ENCODE assay signal across 27 cellular contexts in the genomic region with DNA sequence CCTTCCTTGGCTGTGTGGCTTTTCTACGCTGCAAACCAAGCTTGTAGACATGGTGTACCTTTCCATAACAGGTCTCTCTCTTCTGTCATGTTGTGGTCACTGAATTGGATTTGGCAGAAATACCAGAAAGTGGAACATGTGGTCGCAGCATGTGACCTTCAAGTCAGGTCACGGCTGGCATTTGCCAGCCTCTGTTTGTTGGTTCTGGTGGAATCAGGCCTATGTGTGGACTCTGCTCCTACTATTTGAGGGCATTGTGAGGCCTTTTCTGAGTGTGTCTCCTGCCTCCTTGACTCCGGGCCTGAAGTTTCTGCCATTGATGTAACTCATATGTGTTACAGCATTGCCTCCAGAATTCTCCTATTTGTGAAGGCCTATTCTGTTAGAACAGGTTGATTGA.
A peak's percentile ranks its signal among the peaks of the same experiment; 100 is the strongest.
DNase-seq lines count a peak whose midpoint lies in the region; ATAC-seq, FAIRE-seq and TF ChIP-seq lines count a peak whose summit lies in the region.
"Had no signal": no experiment of that assay in that cellular context is flagged by ENCODE, and none has a peak within 500 bp of the region (broad histone marks: within the 10 kb centered on the region; RNA-seq: fewer than 3 reads in every experiment).

No MANE protein-coding gene starts in this region.

- no peak overlapping the region for H2BK120ac ChIP-seq in IMR-90 (ENCODE audit: low read depth, low read length)
- H2BK120ac ChIP-seq in H9 (ENCODE audit: low read depth, low read length, poor library complexity, severe bottlenecking), result no peak overlapping the region

- H2AK5ac ChIP-seq in IMR-90 (ENCODE audit: low read depth, low read length) (0 out of 2 replicates have a peak overlapping the region, but pooled peaks have one; percentile 13), H9 (ENCODE audit: insufficient read length, low read length) (no peak overlapping the region)

- peaks cover 35% of the 10 kb centered on the region for H3K36me3 Mint-ChIP-seq in osteocyte (ENCODE audit: unreplicated experiment)
- H3K36me3 Mint-ChIP-seq in H9 (ENCODE audit: insufficient read depth in 1 of 3, low read depth in 3 of 3), result peaks cover 0 to 6% (median 0%) of the 10 kb centered on the region in 3 experiments; a peak in 1 of 7 replicates
- H3K36me3 Mint-ChIP-seq: activated naive CD8-positive, alpha-beta T cell treated with anti-CD3 and anti-CD28 coated beads, Interleukin-2, amount 10 ng/mL, durations not matched to agents 7 days and 5 days; T-cell had no signal

- H3K9me3 ChIP-seq in IMR-90 (ENCODE audit: control insufficient read depth, insufficient read depth, low read length) (peaks cover 3% of the 10 kb centered on the region; the same call in 1 of the 2 replicates), HepG2 (ENCODE audit: low read length) (no peaks in the 10 kb centered on the region), small intestine (ENCODE audit: control insufficient read depth, low read depth) (no peaks in the 10 kb centered on the region), H9 (ENCODE audit: control insufficient read depth, low read depth, low read length) (no peaks in the 10 kb centered on the region)
- H3K9me3 ChIP-seq: testis had no signal

- H3K18ac ChIP-seq in IMR-90 (ENCODE audit: low read depth, low read length) (no peak overlapping the region), H9 (ENCODE audit: insufficient read length, low read depth, low read length) (no peak overlapping the region)

- H3K14ac ChIP-seq in IMR-90 (replicated peaks; ENCODE audit: low read depth, low read length) (no peak overlapping the region; the same call in 1 of the 2 replicates), H9 (ENCODE audit: insufficient read depth, low read length) (no peak overlapping the region)

- H4K8ac ChIP-seq in IMR-90 (ENCODE audit: low read depth in 2 of 2, low read length in 2 of 2) (no peak overlapping the region), H9 (replicated peaks; ENCODE audit: insufficient read length, low read depth, low read length) (no peak overlapping the region)

- H3K23me2 ChIP-seq in H9 (ENCODE audit: insufficient read length, low read depth, low read length, poor library complexity, severe bottlenecking), result no peaks in the 10 kb centered on the region

- H2AFZ ChIP-seq in IMR-90 (replicated peaks; ENCODE audit: low read length, poor library complexity) (no peak overlapping the region), HepG2 (ENCODE audit: low read length) (no peak overlapping the region), H9 (ENCODE audit: low read length) (no peak overlapping the region)

- H3K4me3 ChIP-seq in IMR-90 (ENCODE audit: insufficient read depth, low read depth, low read length) (no peak overlapping the region), coronary artery (no peak overlapping the region), HepG2 (replicated peaks in 1 of 3; ENCODE audit: insufficient read depth in 1 of 3, low read depth in 2 of 3, low read length in 3 of 3) (no peak overlapping the region), small intestine (ENCODE audit: low read depth in 1 of 2, low read length in 2 of 2) (no peak overlapping the region)
- H3K4me3 ChIP-seq: dorsolateral prefrontal cortex, smooth muscle cell, testis had no signal

- H3K4me1 Mint-ChIP-seq in osteocyte (ENCODE audit: unreplicated experiment) (peaks cover 3% of the 10 kb centered on the region), H9 (peaks cover 4% of the 10 kb centered on the region in 2 experiments; a peak in 3 of 4 replicates)
- H3K4me1 Mint-ChIP-seq: activated B cell treated with CpG ODN at 0.5 μM for 24 hours; activated naive CD8-positive, alpha-beta T cell treated with anti-CD3 and anti-CD28 coated beads, Interleukin-2, amount 10 ng/mL, durations not matched to agents 7 days and 5 days; T-cell had no signal

- peaks cover 15% of the 10 kb centered on the region for H3K9me1 ChIP-seq in IMR-90 (ENCODE audit: insufficient read depth, low read length)

- H4K20me1 ChIP-seq in IMR-90 (ENCODE audit: insufficient read depth, low read length), result no peaks in the 10 kb centered on the region
- no peaks in the 10 kb centered on the region for H4K20me1 ChIP-seq in HepG2 (ENCODE audit: insufficient read depth, low read length)
- no peaks in the 10 kb centered on the region for H4K20me1 ChIP-seq in H9 (ENCODE audit: control insufficient read depth, insufficient read depth, insufficient read length)

- H4K91ac ChIP-seq in IMR-90 (ENCODE audit: insufficient read depth, low read depth, low read length) (no peak overlapping the region), H9 (ENCODE audit: insufficient read length, low read depth, low read length) (no peak overlapping the region)

- WGBS in IMR-90 (ENCODE audit: extremely low coverage in 2 of 2, insufficient read length in 1 of 2), 2 experiments, result no CpG with 5 or more reads among the region's 4 CpGs
- 0% methylated on average over 4 of the region's 4 CpGs for WGBS in HepG2 (ENCODE audit: low lambda C conversion rate)
- WGBS in small intestine, 3 donors, result 73 to 83% (median 83%) methylated on average over 4 of the region's 4 CpGs
- WGBS in H9 (ENCODE audit: extremely low coverage, insufficient read length, low lambda C conversion rate), result no CpG with 5 or more reads among the region's 4 CpGs

- H3K4me3 Mint-ChIP-seq in osteocyte (ENCODE audit: unreplicated experiment) (no peak overlapping the region), H9 (no peak overlapping the region)
- H3K4me3 Mint-ChIP-seq: activated B cell treated with CpG ODN at 0.5 μM for 24 hours; activated naive CD8-positive, alpha-beta T cell treated with anti-CD3 and anti-CD28 coated beads, Interleukin-2, amount 10 ng/mL, durations not matched to agents 7 days and 5 days; activated T-cell treated with anti-CD3 and anti-CD28 coated beads, Interleukin-2, amount 50 U/mL, for 24 hours; CD4-positive, alpha-beta T cell; natural killer cell treated with Interleukin-12 subunit alpha and Interleukin-12 subunit beta and Interleukin-15 and Interleukin-18, amount 100 ng/mL, for 72 hours; T-cell had no signal

- H3K27ac Mint-ChIP-seq in osteocyte (ENCODE audit: unreplicated experiment), result no peak overlapping the region
- no peak overlapping the region for H3K27ac Mint-ChIP-seq in H9
- H3K27ac Mint-ChIP-seq: activated B cell treated with CpG ODN at 0.5 μM for 24 hours; activated naive CD8-positive, alpha-beta T cell treated with anti-CD3 and anti-CD28 coated beads, Interleukin-2, amount 10 ng/mL, durations not matched to agents 7 days and 5 days; activated T-cell treated with anti-CD3 and anti-CD28 coated beads, Interleukin-2, amount 50 U/mL, for 24 hours; CD4-positive, alpha-beta T cell; natural killer cell treated with Interleukin-12 subunit alpha and Interleukin-12 subunit beta and Interleukin-15 and Interleukin-18, amount 100 ng/mL, for 72 hours; T-cell had no signal

- H3T11ph ChIP-seq in H9 (ENCODE audit: low read length), result no peak overlapping the region

- CTCF ChIA-PET in IMR-90 (lab: Yijun Ruan, JAX), result no interaction called here
- CTCF ChIA-PET in HepG2 (lab: Yijun Ruan, JAX; ENCODE audit: low intra/inter-chr PET ratio, low total read pairs), result no interaction called here

- H3K4me2 ChIP-seq in IMR-90 (ENCODE audit: low read depth, low read length) (no peak overlapping the region), HepG2 (ENCODE audit: low read depth, low read length) (peak overlapping the region; percentile 57), H9 (ENCODE audit: insufficient read depth, insufficient read length, low read length) (no peak overlapping the region)
- H3K4me2 ChIP-seq: smooth muscle cell had no signal

- intact Hi-C loops in IMR-90 (cut with micrococcal nuclease), result no loop called here
- intact Hi-C loops in HepG2 (cut with micrococcal nuclease; ENCODE audit: unreplicated experiment), result no loop called here

- H3K56ac ChIP-seq in IMR-90 (ENCODE audit: extremely low read depth, insufficient read depth, low read length), result no peak overlapping the region
- H3K56ac ChIP-seq in H9 (ENCODE audit: insufficient read length, low read depth, low read length), result no peak overlapping the region

- H3K4ac ChIP-seq in IMR-90 (ENCODE audit: low read depth, low read length) (no peak overlapping the region), H9 (ENCODE audit: low read depth, low read length) (no peak overlapping the region)

- POLR2A ChIA-PET in IMR-90 (lab: Charles Lee; ENCODE audit: unreplicated experiment) (no interaction called here), HepG2 (lab: Yijun Ruan, JAX) (no interaction called here)

- H3K79me2 ChIP-seq in HepG2 (ENCODE audit: insufficient read depth, low read length) (no peaks in the 10 kb centered on the region), H9 (ENCODE audit: insufficient read depth, low read length) (no peaks in the 10 kb centered on the region)

- no peak overlapping the region for H2AK9ac ChIP-seq in IMR-90 (replicated peaks; ENCODE audit: low read depth, low read length, poor library complexity)

- FAIRE-seq in HepG2 (lab: Jason Lieb, UNC), result no peak
- FAIRE-seq in small intestine (lab: Jason Lieb, UNC), result no peak

- no peak for DNase-seq in IMR-90
- DNase-seq in coronary artery (ENCODE audit: low spot score), result no peak
- peak; percentile 10 for DNase-seq in HepG2 (ENCODE audit: low spot score)
- DNase-seq in small intestine, result no peak
- DNase-seq in DMS153 treated with DMSO at 0.1 percent for 48 hours (lab: John Stamatoyannopoulos, UW; ENCODE audit: unreplicated experiment), result no peak
- no peak for DNase-seq in putamen (ENCODE audit: low spot score)
- no peak for DNase-seq in osteocyte (ENCODE audit: extremely low spot score, unreplicated experiment)
- DNase-seq in H9, result no peak
- DNase-seq: activated B cell treated with CpG ODN at 0.5 μM for 24 hours; activated CD4-positive, alpha-beta T cell treated with anti-CD3 and anti-CD28 coated beads, Interleukin-2, amount 50 U/mL, for 1 hour; activated gamma-delta T cell; activated naive CD8-positive, alpha-beta T cell treated with anti-CD3 and anti-CD28 coated beads, Interleukin-2, amount 10 ng/mL, durations not matched to agents 7 days and 5 days; activated T-cell treated with anti-CD3 and anti-CD28 coated beads, Interleukin-2, amount 50 U/mL, for 24 hours; CD4-positive, alpha-beta T cell; dorsolateral prefrontal cortex; KBM-7; NCI-H1092 treated with DMSO at 0.1 percent for 48 hours; NCI-H1694 treated with DMSO at 0.1 percent for 48 hours; NCI-H2171; NCI-H510A; occipital lobe; RPMI8226; stimulated activated naive CD4-positive, alpha-beta T cell; T-cell; testis had no signal

- H3K4me1 ChIP-seq in IMR-90 (ENCODE audit: control insufficient read depth, insufficient read depth, low read length), result peaks cover 7% of the 10 kb centered on the region
- H3K4me1 ChIP-seq in HepG2 (ENCODE audit: insufficient read depth, low read length), result peaks cover 29% of the 10 kb centered on the region
- peaks cover 2 to 6% of the 10 kb centered on the region in 2 donors for H3K4me1 ChIP-seq in small intestine (ENCODE audit: control insufficient read depth in 2 of 2, insufficient read depth in 1 of 2, low read depth in 1 of 2, low read length in 1 of 2)
- peaks cover 6% of the 10 kb centered on the region; the same call in 1 of the 2 replicates for H3K4me1 ChIP-seq in H9 (ENCODE audit: insufficient read depth, low read length)
- H3K4me1 ChIP-seq: testis had no signal

- ATAC-seq in IMR-90 (ENCODE audit: low read depth) (no peak), HepG2 (peak; percentile 28)
- ATAC-seq: natural killer cell treated with Interleukin-12 subunit alpha and Interleukin-12 subunit beta and Interleukin-15 and Interleukin-18, amount 100 ng/mL, for 72 hours; T-cell had no signal

- TF ChIP-seq POLR2A in IMR-90 (IDR thresholded peaks at IDR 0.05; ENCODE audit: low read depth, low read length), result no peak
- no peak for TF ChIP-seq POLR2A in HepG2 (IDR thresholded peaks at IDR 0.05; ENCODE audit: insufficient read depth in 1 of 2, low read depth in 2 of 2, low read length in 2 of 2)

- H3K9ac ChIP-seq in IMR-90 (ENCODE audit: low read depth, low read length) (no peak overlapping the region), HepG2 (ENCODE audit: insufficient read depth, low read depth, low read length) (no peak overlapping the region), H9 (ENCODE audit: extremely low read depth, insufficient read length, low read length) (no peak overlapping the region)

- H3K9me3 Mint-ChIP-seq in osteocyte (ENCODE audit: unreplicated experiment) (peaks cover 9% of the 10 kb centered on the region), H9 (peaks cover 5 to 8% of the 10 kb centered on the region in 2 experiments; a peak in 3 of 5 replicates)

- H3K36me3 ChIP-seq in IMR-90 (ENCODE audit: control insufficient read depth, insufficient read depth, low read length) (no peaks in the 10 kb centered on the region), HepG2 (replicated peaks in 1 of 2; ENCODE audit: control insufficient read depth in 1 of 2, insufficient read depth in 2 of 2, low read length in 2 of 2) (no peaks in the 10 kb centered on the region), small intestine (ENCODE audit: control insufficient read depth in 2 of 2, insufficient read depth in 2 of 2, low read length in 2 of 2) (no peaks in the 10 kb centered on the region)

- no peak overlapping the region for H2BK12ac ChIP-seq in H9 (ENCODE audit: insufficient read length, low read depth, low read length)

- no TSS peak for BruUV-seq in IMR-90 (replicated peaks; lab: Mats Ljungman, UMichigan)
- BruUV-seq in HepG2 (replicated peaks; lab: Mats Ljungman, UMichigan), result no TSS peak

- TF ChIP-seq CTCF in IMR-90 (conservative IDR thresholded peaks at IDR 0.05; ENCODE audit: low read depth, low read length) (no peak), coronary artery (IDR thresholded peaks at IDR 0.05) (no peak), HepG2 (CRISPR knock-in tag; IDR thresholded peaks at IDR 0.05) (no peak), osteocyte (IDR thresholded peaks at IDR 0.05) (no peak), H9 (conservative IDR thresholded peaks at IDR 0.05) (no peak)

- H2BK5ac ChIP-seq in IMR-90 (ENCODE audit: low read depth, low read length, poor library complexity, severe bottlenecking) (no peak overlapping the region), H9 (ENCODE audit: insufficient read length, low read length) (no peak overlapping the region)

- H3K27ac ChIP-seq in IMR-90 (ENCODE audit: insufficient read depth, low read length) (no peak overlapping the region), coronary artery (peak overlapping the region; percentile 49 to 78), HepG2 (ENCODE audit: extremely low read length, insufficient read depth, low read length) (no peak overlapping the region), small intestine (ENCODE audit: low read depth in 1 of 2, low read length in 1 of 2) (peak overlapping the region; percentile 32 to 78), H9 (ENCODE audit: insufficient read length, low read depth, low read length) (no peak overlapping the region)
- H3K27ac ChIP-seq: testis had no signal

- TF ChIP-seq RAD21 in IMR-90 (IDR thresholded peaks at IDR 0.05; ENCODE audit: low read length) (no peak), HepG2 (CRISPR knock-in tag; IDR thresholded peaks at IDR 0.05) (no peak)

- H2BK20ac ChIP-seq in IMR-90 (ENCODE audit: low read depth, low read length) (no peak overlapping the region), H9 (ENCODE audit: low read depth, low read length, poor library complexity, severe bottlenecking) (no peak overlapping the region)

- H3K27me3 Mint-ChIP-seq in osteocyte (ENCODE audit: unreplicated experiment) (no peaks in the 10 kb centered on the region), H9 (ENCODE audit: low read depth) (peaks cover 4% of the 10 kb centered on the region; the same call in 1 of the 2 replicates)

- H3K23ac ChIP-seq in IMR-90 (ENCODE audit: low read depth, low read length) (no peak overlapping the region), H9 (ENCODE audit: insufficient read length, low read depth, low read length) (no peak overlapping the region)

- dilution Hi-C loops in IMR-90 (cut with HindIII; ENCODE audit: low sequenced_read_pairs, unreplicated experiment), result no loop called here

- H3K79me1 ChIP-seq in IMR-90 (ENCODE audit: low read depth in 1 of 2, low read length in 2 of 2), result no peaks in the 10 kb centered on the region; a peak in 1 of 4 replicates
- no peaks in the 10 kb centered on the region for H3K79me1 ChIP-seq in H9 (ENCODE audit: insufficient read depth, low read depth, low read length, poor library complexity, severe bottlenecking)

- no peak for TF ChIP-seq EP300 in HepG2 (IDR thresholded peaks at IDR 0.05; ENCODE audit: low read depth in 2 of 2, low read length in 2 of 2)
- no peak for TF ChIP-seq EP300 in HepG2 (CRISPR knock-in tag; IDR thresholded peaks at IDR 0.05; ENCODE audit: borderline replicate concordance)

- in situ Hi-C loops in IMR-90 (cut with MboI; ENCODE audit: low sequenced_read_pairs) (no loop called here), HepG2 (cut with HindIII; ENCODE audit: extremely low pct_ligation_motif_present, low pct_unique_long_range_greater_than_20kb) (no loop called here)

- H2BK15ac ChIP-seq in IMR-90 (ENCODE audit: low read depth, low read length) (no peak overlapping the region), H9 (ENCODE audit: low read depth, low read length) (no peak overlapping the region)

- H3K27me3 ChIP-seq in IMR-90 (ENCODE audit: control insufficient read depth, insufficient read depth, low read length) (no peaks in the 10 kb centered on the region), HepG2 (ENCODE audit: control insufficient read depth in 1 of 2, insufficient read depth in 2 of 2, low read length in 2 of 2) (peaks cover 0 to 7% of the 10 kb centered on the region in 2 experiments; a peak in 4 of 5 replicates), small intestine (ENCODE audit: control insufficient read depth in 2 of 2, insufficient read depth in 2 of 2, low read length in 2 of 2) (no peaks in the 10 kb centered on the region), H9 (ENCODE audit: insufficient read depth, low read length) (no peaks in the 10 kb centered on the region)
- H3K27me3 ChIP-seq: dorsolateral prefrontal cortex, testis had no signal

- H4K5ac ChIP-seq in IMR-90 (ENCODE audit: low read depth, low read length), result no peak overlapping the region
- H4K5ac ChIP-seq in H9 (ENCODE audit: insufficient read length, low read depth, low read length), result no peak overlapping the region

Comparison
In these comparisons a context has a peak if more than half of its experiments do, and no peak if none do; other contexts are left out.
1. H3K27ac ChIP-seq: peak in coronary artery (2 of 2) and small intestine (2 of 2); none in IMR-90 (single experiment), HepG2 (single experiment) and H9 (single experiment).